15 cellular contexts compared by ENCODE assay signal in genomic region chr15:64232400-64232799, GRCh38.
DNase-seq lines count a peak whose midpoint lies in the region; ATAC-seq and TF ChIP-seq lines count a peak whose summit lies in the region.
"Had no signal": no experiment of that assay in that cellular context is flagged by ENCODE, and none has a peak within 500 bp of the region (broad histone marks: within the 10 kb centered on the region; RNA-seq: fewer than 3 reads in every experiment).

No MANE protein-coding gene starts in this region.

- no peak overlapping the region for H3K27ac ChIP-seq in HCT116 (ENCODE audit: low read depth, low read length)
- peak overlapping the region; percentile 56 to 93; a peak in 3 of 4 replicates for H3K27ac ChIP-seq in SK-N-SH (ENCODE audit: low read depth in 2 of 2, low read length in 1 of 2)
- H3K27ac ChIP-seq: suprapubic skin had no signal

- TF ChIP-seq CTCF in HCT116 (IDR thresholded peaks at IDR 0.05 in 2 of 3, conservative IDR thresholded peaks at IDR 0.05 in 1 of 3; ENCODE audit: borderline replicate concordance in 1 of 3, insufficient read depth in 1 of 3, low read depth in 2 of 3, low read length in 2 of 3): no peak
- no peak for TF ChIP-seq CTCF in SK-N-SH (IDR thresholded peaks at IDR 0.05)
- TF ChIP-seq CTCF in fibroblast of mammary gland (conservative IDR thresholded peaks at IDR 0.05; ENCODE audit: control insufficient read depth, insufficient read depth, low read depth, low read length): no peak

- POLR2A ChIA-PET in HCT116 (lab: Charles Lee): interaction anchor here (1.0 kb wide), 1 partner anchor 16 kb away, joined by 3 read pairs; no protein-coding TSS in a partner anchor
- POLR2A ChIA-PET in SK-N-SH (lab: Yijun Ruan, JAX): no interaction called here

- no peak for TF ChIP-seq POLR2A in HCT116 (IDR thresholded peaks at IDR 0.05; ENCODE audit: borderline replicate concordance, extremely low read depth, insufficient read depth, insufficient read length)

- H3K4me3 ChIP-seq in HCT116 (replicated peaks in 1 of 2; ENCODE audit: low read depth in 1 of 2, low read length in 2 of 2) (no peak overlapping the region), SK-N-SH (ENCODE audit: low read depth in 2 of 2, low read length in 1 of 2) (no peak overlapping the region), fibroblast of mammary gland (ENCODE audit: control insufficient read depth, low read depth, low read length) (no peak overlapping the region), skeletal muscle satellite cell (ENCODE audit: low read length) (no peak overlapping the region)
- H3K4me3 ChIP-seq: suprapubic skin had no signal

- H3K27me3 ChIP-seq in HCT116 (ENCODE audit: insufficient read depth, low read length) (no peaks in the 10 kb centered on the region), SK-N-SH (ENCODE audit: insufficient read depth) (no peaks in the 10 kb centered on the region), skeletal muscle satellite cell (ENCODE audit: control insufficient read depth, insufficient read depth, low read length) (no peaks in the 10 kb centered on the region)
- H3K27me3 ChIP-seq: suprapubic skin had no signal

- TF ChIP-seq RAD21 in HCT116 (IDR thresholded peaks at IDR 0.05; ENCODE audit: low read depth): no peak
- no peak; the same call in 1 of the 2 replicates for TF ChIP-seq RAD21 in SK-N-SH (IDR thresholded peaks at IDR 0.05; ENCODE audit: low read length)

- no peaks in the 10 kb centered on the region for H3K36me3 ChIP-seq in HCT116 (ENCODE audit: control insufficient read depth in 1 of 2, insufficient read depth in 2 of 2, low read length in 2 of 2)
- H3K36me3 ChIP-seq in SK-N-SH (replicated peaks in 1 of 2; ENCODE audit: control insufficient read depth in 1 of 2, insufficient read depth in 2 of 2, low read length in 1 of 2): peaks cover 0 to 2% of the 10 kb centered on the region in 2 experiments
- no peaks in the 10 kb centered on the region for H3K36me3 ChIP-seq in skeletal muscle satellite cell (ENCODE audit: insufficient read depth, low read length)
- H3K36me3 ChIP-seq: suprapubic skin had no signal

- peak; percentile 80; the same call in 1 of the 2 replicates for ATAC-seq in HCT116
- ATAC-seq: sciatic nerve had no signal

- RAD21 ChIA-PET in HCT116 (lab: Charles Lee; ENCODE audit: low non-redundant PET in 1 of 2, low total read pairs in 2 of 2, uncharacterized antibody in 2 of 2, unreplicated experiment in 2 of 2): interaction anchor here (0.6 kb wide), 2 partner anchors 10 to 750 kb away, joined by 4 to 6 read pairs; no protein-coding TSS in a partner anchor

- peak overlapping the region; percentile 52 for H3K4me2 ChIP-seq in HCT116 (ENCODE audit: low read length)
- peak overlapping the region; percentile 61 for H3K4me2 ChIP-seq in SK-N-SH
- peak overlapping the region; percentile 34 for H3K4me2 ChIP-seq in skeletal muscle satellite cell (ENCODE audit: low read length)

- H3K79me2 ChIP-seq in HCT116 (ENCODE audit: insufficient read depth, low read length): peaks cover 4% of the 10 kb centered on the region
- H3K79me2 ChIP-seq in SK-N-SH (ENCODE audit: insufficient read depth): peaks cover 71% of the 10 kb centered on the region

- CTCF ChIA-PET in HCT116 (lab: Charles Lee) (no interaction called here), SK-N-SH (lab: Yijun Ruan, JAX) (interaction anchor here (0.6 kb wide), 1 partner anchor 495 kb away, joined by 3 read pairs; no protein-coding TSS in a partner anchor)

- 7% methylated on average over 1 of the region's 1 CpG for WGBS in SK-N-SH (ENCODE audit: low lambda C conversion rate)

- H2AFZ ChIP-seq in HCT116 (ENCODE audit: low read depth, low read length, poor library complexity, severe bottlenecking) (no peak overlapping the region), SK-N-SH (ENCODE audit: low read depth) (no peak overlapping the region)

- H3K9ac ChIP-seq in HCT116 (ENCODE audit: low read length) (no peak overlapping the region), SK-N-SH (peak overlapping the region; percentile 41; the same call in 1 of the 2 replicates), skeletal muscle satellite cell (ENCODE audit: low read depth, low read length) (no peak overlapping the region)

- intact Hi-C loops in HCT116 (cut with micrococcal nuclease): no loop called here

- H3K9me3 ChIP-seq in HCT116 (ENCODE audit: control insufficient read depth in 1 of 2, insufficient read depth in 1 of 2, low read depth in 1 of 2, low read length in 2 of 2) (no peaks in the 10 kb centered on the region), SK-N-SH (no peaks in the 10 kb centered on the region), skeletal muscle satellite cell (replicated peaks; ENCODE audit: low read length) (no peaks in the 10 kb centered on the region)
- H3K9me3 ChIP-seq: suprapubic skin had no signal

- no peaks in the 10 kb centered on the region for H3K9me2 ChIP-seq in HCT116 (ENCODE audit: insufficient read depth)
- no peaks in the 10 kb centered on the region for H3K9me2 ChIP-seq in SK-N-SH

- peak; percentile 54 to 98; a peak in 3 of 4 replicates for TF ChIP-seq EP300 in SK-N-SH (IDR thresholded peaks at IDR 0.05; ENCODE audit: borderline replicate concordance in 1 of 2, low read depth in 1 of 2, low read length in 1 of 2)

- no peak for DNase-seq in HCT116 (ENCODE audit: low read depth, low spot score)
- DNase-seq in SK-N-SH: no peak
- peak; percentile 81 for DNase-seq in fibroblast of mammary gland (ENCODE audit: low read depth)
- DNase-seq in NCI-H774 (lab: John Stamatoyannopoulos, UW): no peak
- no peak for DNase-seq in occipital lobe (lab: John Stamatoyannopoulos, UW)
- no peak for DNase-seq in HK-2 (ENCODE audit: unreplicated experiment)
- DNase-seq: activated naive CD4-positive, alpha-beta T cell treated with anti-CD3 and anti-CD28 coated beads, Interleukin-2, amount 10 ng/mL, durations not matched to agents 7 days and 5 days; foreskin melanocyte; naive B cell; NCI-H1105 treated with DMSO at 0.1 percent for 48 hours; NCI-H524 treated with DMSO at 0.1 percent for 48 hours; SHP77 had no signal

- peaks cover 21% of the 10 kb centered on the region for H3F3A ChIP-seq in SK-N-SH (replicated peaks; ENCODE audit: insufficient read depth)

- H3K4me1 ChIP-seq in HCT116 (ENCODE audit: control insufficient read depth in 1 of 2, insufficient read depth in 2 of 2, low read length in 2 of 2) (peaks cover 2 to 14% of the 10 kb centered on the region in 2 experiments; a peak in 2 of 4 replicates), SK-N-SH (ENCODE audit: control insufficient read depth in 1 of 2, insufficient read depth in 2 of 2, low read depth in 1 of 2, low read length in 1 of 2) (peaks cover 0 to 30% of the 10 kb centered on the region in 2 experiments; a peak in 2 of 4 replicates), skeletal muscle satellite cell (ENCODE audit: control insufficient read depth, insufficient read depth, low read length) (peaks cover 16% of the 10 kb centered on the region)
- H3K4me1 ChIP-seq: suprapubic skin had no signal

- H4K20me1 ChIP-seq in HCT116 (ENCODE audit: insufficient read depth): no peaks in the 10 kb centered on the region
- no peaks in the 10 kb centered on the region; the same call in 1 of the 2 replicates for H4K20me1 ChIP-seq in SK-N-SH (ENCODE audit: insufficient read depth)

- BruUV-seq in HCT116 (replicated peaks; lab: Mats Ljungman, UMichigan): no TSS peak

TF ChIP-seq in HCT116, 20 proteins besides CTCF, POLR2A, EP300 and RAD21:
- TF ChIP-seq FOSL1 (IDR thresholded peaks at IDR 0.05; ENCODE audit: low read depth): peak; percentile 32; the same call in 1 of the 2 replicates
- TF ChIP-seq YY1 (IDR thresholded peaks at IDR 0.05; ENCODE audit: extremely low read depth, insufficient replicate concordance, low read depth, low read length): no peak

TF ChIP-seq in SK-N-SH, 30 proteins besides CTCF, POLR2A, EP300 and RAD21 (continues in another document):
- no peak for TF ChIP-seq IRF3 (IDR thresholded peaks at IDR 0.05; ENCODE audit: low read depth, low read length)
- peak; percentile 95 for TF ChIP-seq RXRA (IDR thresholded peaks at IDR 0.05; ENCODE audit: borderline replicate concordance, low read depth)
- peak; percentile 11; the same call in 1 of the 2 replicates for TF ChIP-seq ELF1 (IDR thresholded peaks at IDR 0.05)
- TF ChIP-seq FOXM1 (IDR thresholded peaks at IDR 0.05; ENCODE audit: low read depth): peak; percentile 90
- no peak for TF ChIP-seq NRF1 (IDR thresholded peaks at IDR 0.05; ENCODE audit: low read depth, low read length)
- TF ChIP-seq MEF2A (IDR thresholded peaks at IDR 0.05; ENCODE audit: borderline replicate concordance, low read depth): peak; percentile 95
- peak; percentile 99 for TF ChIP-seq JUND (IDR thresholded peaks at IDR 0.05)
- no peak for TF ChIP-seq USF1 (IDR thresholded peaks at IDR 0.05; ENCODE audit: borderline replicate concordance, low read depth)
- TF ChIP-seq USF2 (IDR thresholded peaks at IDR 0.05; ENCODE audit: borderline replicate concordance, low read depth, low read length): no peak
- TF ChIP-seq CHD2 (IDR thresholded peaks at IDR 0.05; ENCODE audit: low read length, partially characterized antibody): no peak
- TF ChIP-seq TAF1 (IDR thresholded peaks at IDR 0.05; ENCODE audit: borderline replicate concordance, low read depth, low read length): no peak

Comparison
In these comparisons a context has a peak if more than half of its experiments do, and no peak if none do; other contexts are left out.
1. Of the 11 proteins assayed by ChIP-seq in both SK-N-SH and HCT116: peak only in SK-N-SH: ELF1, JUND, POLR2AphosphoS5 and ZBTB33; only in HCT116: none; in both: none; in neither: 7.